14 cellular contexts compared by ENCODE assay signal in the genomic region with DNA sequence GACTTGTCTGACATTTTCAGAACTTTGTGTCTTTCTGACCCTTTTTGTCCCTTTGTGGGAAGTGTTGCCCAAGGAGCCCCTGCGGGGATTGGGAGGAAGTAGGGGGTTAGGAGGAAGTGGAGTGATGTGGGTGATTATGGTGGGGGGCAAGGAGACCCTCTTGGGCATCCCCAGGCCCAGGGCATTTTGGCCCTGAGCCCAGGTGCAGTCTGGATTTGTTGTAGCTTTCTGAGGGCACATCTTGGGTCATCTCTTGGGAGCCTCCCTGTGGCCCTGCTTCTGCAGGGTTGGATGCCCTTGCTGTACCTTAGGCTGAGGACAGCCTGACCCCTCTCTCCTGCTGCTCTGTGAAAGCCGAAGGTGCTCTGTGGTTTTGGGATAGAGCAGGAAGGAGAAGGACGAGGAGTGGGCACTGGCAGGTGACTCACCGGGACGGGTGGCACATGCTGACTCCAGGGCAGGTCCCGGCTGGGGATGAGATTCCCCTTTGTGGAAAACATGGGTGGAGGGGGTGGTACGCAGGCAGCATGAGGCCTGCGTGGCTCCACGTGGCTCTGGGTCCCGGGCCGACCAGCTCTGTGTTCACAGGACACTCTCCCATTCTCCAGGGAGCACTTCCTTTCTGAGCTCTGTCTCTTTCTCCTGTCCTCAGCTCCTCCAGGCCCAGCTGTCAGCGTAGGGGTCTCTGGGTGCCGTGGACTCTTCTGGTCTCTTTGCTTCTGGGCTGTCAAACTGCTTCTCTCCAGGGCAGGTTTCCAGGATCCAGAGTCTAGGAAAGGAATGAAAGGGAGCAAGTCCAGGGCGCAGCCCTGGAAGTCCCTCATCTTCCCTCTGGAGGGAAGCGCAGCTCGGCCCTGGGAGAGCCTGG. TPM values are rescaled to one million over a fixed set of nuclear protein-coding genes. Genes with fewer than 3 reads are reported as not detected.
A peak's percentile ranks its signal among the peaks of the same experiment; 100 is the strongest.
DNase-seq lines count a peak whose midpoint lies in the region; ATAC-seq and TF ChIP-seq lines count a peak whose summit lies in the region.
"Had no signal": no experiment of that assay in that cellular context is flagged by ENCODE, and none has a peak within 500 bp of the region (broad histone marks: within the 10 kb centered on the region; RNA-seq: fewer than 3 reads in every experiment).

No MANE protein-coding gene starts in this region.

- peaks cover 8% of the 10 kb centered on the region for H3K27me3 Mint-ChIP-seq in GM23338 (ENCODE audit: insufficient read depth, low read depth, poor library complexity)

- peaks cover 62% of the 10 kb centered on the region for H3K4me1 Mint-ChIP-seq in GM23338

- no peaks in the 10 kb centered on the region for H3K9me3 Mint-ChIP-seq in GM23338
- H3K9me3 Mint-ChIP-seq: T-cell had no signal

- H3F3A ChIP-seq in GM23338 (replicated peaks; ENCODE audit: low read depth), result 0 out of 2 replicates have a peak, but pooled peaks cover 5% of the 10 kb centered on the region

- H4K20me1 ChIP-seq in GM23338 (replicated peaks; ENCODE audit: insufficient read depth), result peaks cover 36% of the 10 kb centered on the region

- WGBS in psoas muscle, 3 donors, result 66 to 74% (median 70%) methylated on average over 16 of the region's 16 CpGs
- WGBS in aorta, 2 donors, result 73 to 76% methylated on average over 16 of the region's 16 CpGs

- no peak overlapping the region for H3K4me3 ChIP-seq in GM23338
- no peak overlapping the region for H3K4me3 ChIP-seq in SJCRH30
- no peak overlapping the region for H3K4me3 ChIP-seq in psoas muscle
- no peak overlapping the region for H3K4me3 ChIP-seq in aorta (ENCODE audit: low read length in 2 of 2)
- H3K4me3 ChIP-seq: gastroesophageal sphincter had no signal

- peak overlapping the region; percentile 91 for H3K27ac Mint-ChIP-seq in GM23338

- H3K9me3 ChIP-seq in SJCRH30 (replicated peaks) (no peaks in the 10 kb centered on the region), psoas muscle (no peaks in the 10 kb centered on the region), aorta (ENCODE audit: control insufficient read depth, low read length) (no peaks in the 10 kb centered on the region)
- H3K9me3 ChIP-seq: gastroesophageal sphincter, neutrophil had no signal

- intact Hi-C loops in psoas muscle (cut with DNase I) (loop anchor here in 1 of 2 donors (5.0 kb wide), 2 partner anchors 59 to 134 kb away; no protein-coding TSS in a partner anchor), aorta (cut with DNase I) (loop anchor here in 1 of 2 donors (2.0 to 10.0 kb wide), 3 partner anchors 13 to 411 kb away; no protein-coding TSS in a partner anchor)

- peaks cover 14% of the 10 kb centered on the region for H3K36me3 Mint-ChIP-seq in GM23338 (ENCODE audit: low read depth)
- H3K36me3 Mint-ChIP-seq: CD4-positive, CD25-positive, alpha-beta regulatory T cell; T-cell had no signal

- no peak for DNase-seq in GM23338 (ENCODE audit: low spot score)
- no peak for DNase-seq in SJCRH30
- no peak for DNase-seq in epithelial cell of prostate (ENCODE audit: low read depth, low spot score)
- DNase-seq in psoas muscle, result peak in 1 of 2 donors; percentile 36
- no peak for DNase-seq in aorta
- no peak for DNase-seq in T1000 (lab: John Stamatoyannopoulos, UW)

- H3K27me3 ChIP-seq in GM23338 (ENCODE audit: insufficient read depth) (no peaks in the 10 kb centered on the region), SJCRH30 (no peaks in the 10 kb centered on the region), psoas muscle (ENCODE audit: insufficient read depth in 3 of 3, low read length in 2 of 3) (no peaks in the 10 kb centered on the region), aorta (ENCODE audit: control insufficient read depth in 1 of 2, insufficient read depth in 2 of 2, low read length in 1 of 2) (no peaks in the 10 kb centered on the region)
- H3K27me3 ChIP-seq: gastroesophageal sphincter had no signal

- peaks cover 47% of the 10 kb centered on the region for H3K4me1 ChIP-seq in GM23338 (ENCODE audit: insufficient read depth)
- peaks cover 34% of the 10 kb centered on the region for H3K4me1 ChIP-seq in SJCRH30
- H3K4me1 ChIP-seq in psoas muscle, result peaks cover 58% of the 10 kb centered on the region
- peaks cover 3 to 4% of the 10 kb centered on the region in 2 donors for H3K4me1 ChIP-seq in aorta (ENCODE audit: control insufficient read depth in 1 of 2, insufficient read depth in 2 of 2, low read length in 2 of 2)

- peaks cover 90% of the 10 kb centered on the region for H3K79me2 ChIP-seq in GM23338 (replicated peaks; ENCODE audit: insufficient read depth)

- ATAC-seq in GM23338 (no peak; the same call in 2 of the 3 replicates), psoas muscle (no peak), aorta (ENCODE audit: low FRiP score) (no peak), HG03025 (IDR thresholded peaks at IDR 0.05; ENCODE audit: low FRiP score, unreplicated experiment) (no peak), HG03354 (IDR thresholded peaks at IDR 0.05; ENCODE audit: poor library complexity, severe bottlenecking, unreplicated experiment) (no peak)

- H3K4me2 ChIP-seq in GM23338, result peak overlapping the region; percentile 68
- H3K4me2 ChIP-seq: KMS-11 had no signal

- H3K36me3 ChIP-seq in GM23338 (ENCODE audit: insufficient read depth) (no peaks in the 10 kb centered on the region), SJCRH30 (peaks cover 16% of the 10 kb centered on the region; the same call in 1 of the 2 replicates), psoas muscle (ENCODE audit: insufficient read depth in 1 of 2, low read depth in 1 of 2) (peaks cover 0 to 3% of the 10 kb centered on the region in 2 donors), aorta (ENCODE audit: control insufficient read depth in 1 of 2, insufficient read depth in 2 of 2, low read length in 1 of 2) (peaks cover 0 to 2% of the 10 kb centered on the region in 2 donors)
- H3K36me3 ChIP-seq: neutrophil had no signal

- TF ChIP-seq CTCF in GM23338 (conservative IDR thresholded peaks at IDR 0.05; ENCODE audit: low read depth in 2 of 2) (no peak), psoas muscle (IDR thresholded peaks at IDR 0.05) (no peak)

- H3K27ac ChIP-seq in GM23338 (ENCODE audit: low read depth), result peak overlapping the region; percentile 86; the same call in 1 of the 2 replicates
- H3K27ac ChIP-seq in SJCRH30, result peak overlapping the region; percentile 59
- peak overlapping the region; percentile 69 for H3K27ac ChIP-seq in epithelial cell of prostate
- peak overlapping the region; percentile 76 for H3K27ac ChIP-seq in psoas muscle
- no peak overlapping the region for H3K27ac ChIP-seq in aorta (ENCODE audit: low read depth in 1 of 2, low read length in 2 of 2)
- H3K27ac ChIP-seq: KMS-11, neutrophil had no signal

- H3K4me3 Mint-ChIP-seq in GM23338, result no peak overlapping the region; the same call in 2 of the 3 replicates

- no peaks in the 10 kb centered on the region for H3K9me2 ChIP-seq in GM23338 (ENCODE audit: insufficient read depth)

- no peak overlapping the region for H2AFZ ChIP-seq in GM23338

TF ChIP-seq in GM23338, 12 proteins besides CTCF, POLR2A, EP300 and RAD21 (continues in another document):
- TF ChIP-seq ZNF331 (CRISPR knock-in tag; IDR thresholded peaks at IDR 0.05; ENCODE audit: low read depth), result no peak
- no peak for TF ChIP-seq ZNF114 (CRISPR knock-in tag; IDR thresholded peaks at IDR 0.05)
- TF ChIP-seq, protein P1, sequence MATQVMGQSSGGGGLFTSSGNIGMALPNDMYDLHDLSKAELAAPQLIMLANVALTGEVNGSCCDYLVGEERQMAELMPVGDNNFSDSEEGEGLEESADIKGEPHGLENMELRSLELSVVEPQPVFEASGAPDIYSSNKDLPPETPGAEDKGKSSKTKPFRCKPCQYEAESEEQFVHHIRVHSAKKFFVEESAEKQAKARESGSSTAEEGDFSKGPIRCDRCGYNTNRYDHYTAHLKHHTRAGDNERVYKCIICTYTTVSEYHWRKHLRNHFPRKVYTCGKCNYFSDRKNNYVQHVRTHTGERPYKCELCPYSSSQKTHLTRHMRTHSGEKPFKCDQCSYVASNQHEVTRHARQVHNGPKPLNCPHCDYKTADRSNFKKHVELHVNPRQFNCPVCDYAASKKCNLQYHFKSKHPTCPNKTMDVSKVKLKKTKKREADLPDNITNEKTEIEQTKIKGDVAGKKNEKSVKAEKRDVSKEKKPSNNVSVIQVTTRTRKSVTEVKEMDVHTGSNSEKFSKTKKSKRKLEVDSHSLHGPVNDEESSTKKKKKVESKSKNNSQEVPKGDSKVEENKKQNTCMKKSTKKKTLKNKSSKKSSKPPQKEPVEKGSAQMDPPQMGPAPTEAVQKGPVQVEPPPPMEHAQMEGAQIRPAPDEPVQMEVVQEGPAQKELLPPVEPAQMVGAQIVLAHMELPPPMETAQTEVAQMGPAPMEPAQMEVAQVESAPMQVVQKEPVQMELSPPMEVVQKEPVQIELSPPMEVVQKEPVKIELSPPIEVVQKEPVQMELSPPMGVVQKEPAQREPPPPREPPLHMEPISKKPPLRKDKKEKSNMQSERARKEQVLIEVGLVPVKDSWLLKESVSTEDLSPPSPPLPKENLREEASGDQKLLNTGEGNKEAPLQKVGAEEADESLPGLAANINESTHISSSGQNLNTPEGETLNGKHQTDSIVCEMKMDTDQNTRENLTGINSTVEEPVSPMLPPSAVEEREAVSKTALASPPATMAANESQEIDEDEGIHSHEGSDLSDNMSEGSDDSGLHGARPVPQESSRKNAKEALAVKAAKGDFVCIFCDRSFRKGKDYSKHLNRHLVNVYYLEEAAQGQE (IDR thresholded peaks at IDR 0.05; ENCODE audit: unreplicated experiment), result no peak
- no peak for TF ChIP-seq STAT1 (IDR thresholded peaks at IDR 0.05; ENCODE audit: unreplicated experiment)
- no peak for TF ChIP-seq JUNB (IDR thresholded peaks at IDR 0.05; ENCODE audit: unreplicated experiment)

RNA-seq across cellular contexts. Expression of a gene that starts 11.8 kb away (rescaled TPM):
- total RNA-seq in GM23338 (2014; rRNA removed; shearing (Covaris generic)), result 131 and 158 TPM in 2 replicates
- 58.3 and 60.9 TPM in 2 replicates for polyA plus RNA-seq in GM23338 (2016; fragmentation: Nextera tagmentation; extraction: Ambion mirVana)
- total RNA-seq in SJCRH30 (2014; rRNA removed; shearing (Covaris generic)), result 87.3 and 92.9 TPM in 2 replicates
- total RNA-seq in psoas muscle, result 1 to 10 TPM; 7.5 to 8.9 (median 8.9) TPM
- polyA plus RNA-seq in psoas muscle, result 10 to 100 TPM in 1 of 3 donors, 1 to 10 TPM in 2; 7.3 to 15.0 (median 7.7) TPM
- 10 to 100 TPM; 65.2 to 67.9 TPM for total RNA-seq in aorta
- 10 to 100 TPM; 27.7 to 52.9 TPM for polyA plus RNA-seq in aorta
- total RNA-seq: CD4-positive, CD25-positive, alpha-beta regulatory T cell had no signal
- polyA plus RNA-seq: CD4-positive, CD25-positive, alpha-beta regulatory T cell had no signal

RNA-seq across cellular contexts. Expression of a gene that starts 57.1 kb away (rescaled TPM):
- 4.5 and 14.2 TPM in 2 replicates for total RNA-seq in GM23338 (2014; rRNA removed; shearing (Covaris generic))
- polyA plus RNA-seq in GM23338 (2016; fragmentation: Nextera tagmentation; extraction: Ambion mirVana) (0.10 and 0.18 TPM in 2 replicates), psoas muscle (1 to 10 TPM in 2 of 3 donors, under 1 TPM in 1; 0.42 to 2.5 (median 1.6) TPM), aorta (1 to 10 TPM; 3.4 to 5.6 TPM)
- 0.05 TPM in 1 of 2 replicates, not detected in the other for total RNA-seq in SJCRH30 (2014; rRNA removed; shearing (Covaris generic))
- total RNA-seq in psoas muscle (10 to 100 TPM in 1 of 4 donors, 1 to 10 TPM in 3; 3.8 to 10.8 (median 5.7) TPM), aorta (10 to 100 TPM in 1 of 2 donors, 1 to 10 TPM in 1; 4.8 to 12.7 TPM)
- total RNA-seq: CD4-positive, CD25-positive, alpha-beta regulatory T cell; dermis blood vessel endothelial cell; T-cell had no signal
- polyA plus RNA-seq: CD4-positive, CD25-positive, alpha-beta regulatory T cell had no signal

Comparison
In these comparisons a context has a peak if more than half of its experiments do, and no peak if none do; other contexts are left out.
1. H3K27ac ChIP-seq: peak in GM23338 (single experiment), SJCRH30 (single experiment), epithelial cell of prostate (single experiment) and psoas muscle (single experiment); none in aorta (0 of 2).